Comparison of ENCODE assay signal across 8 cellular contexts in genomic region chr3:159260049-159260662, GRCh38.
DNase-seq lines count a peak whose midpoint lies in the region; ATAC-seq, FAIRE-seq and TF ChIP-seq lines count a peak whose summit lies in the region.

No MANE protein-coding gene starts in this region.

- no peak for TF ChIP-seq POLR2A in body of pancreas (IDR thresholded peaks at IDR 0.05)

- 10 to 12% methylated on average over 5 of the region's 5 CpGs for WGBS in body of pancreas, 2 donors

- no peak overlapping the region for H3K27ac ChIP-seq in body of pancreas

- H3K4me3 ChIP-seq in AG09309 (ENCODE audit: control insufficient read depth, low read depth, low read length) (no peak overlapping the region), GM12875 (ENCODE audit: low read depth, low read length) (no peak overlapping the region), NT2/D1 (ENCODE audit: insufficient read length, low read depth) (no peak overlapping the region), body of pancreas (no peak overlapping the region)

- peak; percentile 65 for TF ChIP-seq CTCF in AG09309 (IDR thresholded peaks at IDR 0.05; ENCODE audit: control insufficient read depth, insufficient read depth, low read depth, low read length, missing control alignments)
- TF ChIP-seq CTCF in GM12875 (IDR thresholded peaks at IDR 0.05; ENCODE audit: borderline replicate concordance, insufficient read depth, low read depth, low read length) = peak; percentile 44; the same call in 1 of the 2 replicates
- peak in 6 of 7 experiments; percentile 53 to 91 (median 84) for TF ChIP-seq CTCF in body of pancreas (IDR thresholded peaks at IDR 0.05)

- no peaks in the 10 kb centered on the region for H3K9me3 ChIP-seq in NT2/D1 (ENCODE audit: insufficient read depth, low read length)
- no peaks in the 10 kb centered on the region for H3K9me3 ChIP-seq in body of pancreas

- peak; percentile 66 for DNase-seq in AG09309 (ENCODE audit: low read depth)
- peak; percentile 47 for DNase-seq in NT2/D1 (ENCODE audit: low read depth, low spot score)
- peak; percentile 55 to 72 (median 58) for DNase-seq in body of pancreas
- peak; percentile 37 for DNase-seq in stimulated activated CD8-positive, alpha-beta memory T cell treated with anti-CD3 and anti-CD28 coated beads, Interleukin-4, amount 100 ng/mL, for 48 hours
- no peak for DNase-seq in activated CD8-positive, alpha-beta memory T cell treated with anti-CD3 and anti-CD28 coated beads, Interleukin-2, amount 50 U/mL, for 4 hours

- intact Hi-C loops in body of pancreas (cut with DNase I) = loop anchor here (5.0 to 10.0 kb wide), 2 partner anchors 413 to 545 kb away; no protein-coding TSS in a partner anchor

- no peak overlapping the region for H3K9ac ChIP-seq in NT2/D1 (ENCODE audit: insufficient read length, low read depth)

- peak; percentile 58 for ATAC-seq in HG03558 (IDR thresholded peaks at IDR 0.05; ENCODE audit: extremely low read depth, unreplicated experiment)
- ATAC-seq in body of pancreas = no peak

- H3K27me3 ChIP-seq in NT2/D1 (ENCODE audit: insufficient read depth, insufficient read length) = no peaks in the 10 kb centered on the region
- no peaks in the 10 kb centered on the region for H3K27me3 ChIP-seq in body of pancreas

- H3K36me3 ChIP-seq in NT2/D1 (ENCODE audit: insufficient read depth, insufficient read length, low read length) (no peaks in the 10 kb centered on the region), body of pancreas (replicated peaks in 1 of 2; ENCODE audit: insufficient read depth in 1 of 2, low read depth in 2 of 2) (no peaks in the 10 kb centered on the region)

- peak; percentile 96 for FAIRE-seq in islet of Langerhans (lab: Jason Lieb, UNC)

- no peaks in the 10 kb centered on the region for H3K4me1 ChIP-seq in NT2/D1 (ENCODE audit: insufficient read depth, insufficient read length)
- no peaks in the 10 kb centered on the region for H3K4me1 ChIP-seq in body of pancreas
